ENCODE assay signal across 3 cellular contexts in genomic region chr16:20701692-20702091, GRCh38. TPM values are rescaled to one million over a fixed set of nuclear protein-coding genes. Genes with fewer than 3 reads are reported as not detected.
"Had no signal": no experiment of that assay in that cellular context is flagged by ENCODE, and none has a peak within 500 bp of the region (broad histone marks: within the 10 kb centered on the region; RNA-seq: fewer than 3 reads in every experiment).

No MANE protein-coding gene starts in this region.

RNA-seq across cellular contexts. Expression of gene ACSM1, which starts 4.2 kb away (rescaled TPM):
- total RNA-seq: GM23248, H1, HFFc6 had no signal
- polyA plus RNA-seq: GM23248 had no signal
